12 cellular contexts compared by ENCODE assay signal in the genomic region with DNA sequence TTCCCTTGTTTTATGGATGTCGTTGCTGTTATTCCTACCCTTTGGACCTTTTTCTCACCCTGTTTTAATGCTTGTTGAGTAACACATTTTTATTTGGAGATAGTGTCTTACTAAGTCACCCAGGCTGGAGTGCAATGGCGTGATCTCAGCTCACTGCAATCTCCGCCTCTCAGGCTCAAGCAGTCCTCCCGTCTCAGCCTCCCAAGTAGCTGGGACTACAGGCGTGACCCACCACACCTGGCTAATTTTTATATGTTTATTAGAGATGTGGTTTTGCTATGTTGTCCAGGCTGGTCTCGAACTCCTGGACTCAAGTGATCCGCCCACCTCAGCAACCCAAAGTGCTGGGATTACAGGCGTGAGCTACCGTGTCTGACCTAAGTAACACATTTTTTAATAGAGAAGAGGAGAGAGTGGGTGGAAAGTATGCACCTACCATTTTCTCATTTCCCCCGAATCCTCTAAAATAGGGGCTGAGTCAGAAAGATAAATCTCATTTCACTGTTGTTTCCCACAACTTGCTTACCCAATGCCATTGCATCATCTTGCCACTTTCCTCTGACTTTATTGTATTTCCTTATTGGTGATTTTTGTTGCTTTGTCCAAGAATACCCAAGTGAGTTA. TPM values are rescaled to one million over a fixed set of nuclear protein-coding genes. Genes with fewer than 3 reads are reported as not detected.
DNase-seq lines count a peak whose midpoint lies in the region; ATAC-seq and TF ChIP-seq lines count a peak whose summit lies in the region.
"Had no signal": no experiment of that assay in that cellular context is flagged by ENCODE, and none has a peak within 500 bp of the region (broad histone marks: within the 10 kb centered on the region; RNA-seq: fewer than 3 reads in every experiment).

No MANE protein-coding gene starts in this region.

- in situ Hi-C loops in GM13976 (cut with MboI; ENCODE audit: low sequenced_read_pairs, unreplicated experiment) = no loop called here

- no peak overlapping the region for H3K4me3 ChIP-seq in skeletal muscle cell (ENCODE audit: low read depth, low read length)
- H3K4me3 ChIP-seq: BLaER1, cardiac muscle cell, skin epidermis had no signal

- TF ChIP-seq CTCF in GM13976 (IDR thresholded peaks at IDR 0.05; ENCODE audit: borderline replicate concordance, control extremely low read depth, extremely low read depth, insufficient read depth, missing control alignments) = no peak

- H3K4me3 Mint-ChIP-seq in activated CD8-positive, alpha-beta memory T cell treated with anti-CD3 and anti-CD28 coated beads, Interleukin-2, amount 10 ng/mL, durations not matched to agents 7 days and 5 days = no peak overlapping the region
- H3K4me3 Mint-ChIP-seq in activated T-helper 1 cell treated with anti-CD3 and anti-CD28 coated beads, Interleukin-12 subunit alpha, Interleukin-12 subunit beta, Interleukin-2, Interleukin-4 antibody, amounts not matched to agents 30 ng/mL and 10 ng/mL and 1 ng/mL, durations not matched to agents 14 hours and 24 hours and 36 hours = no peak overlapping the region

- intact Hi-C loops in activated T-helper 1 cell treated with anti-CD3 and anti-CD28 coated beads, Interleukin-12 subunit alpha, Interleukin-12 subunit beta, Interleukin-2, Interleukin-4 antibody, amounts not matched to agents 30 ng/mL and 10 ng/mL and 1 ng/mL, durations not matched to agents 14 hours and 24 hours and 36 hours (cut with micrococcal nuclease) = loop anchor here (1.0 kb wide), 2 partner anchors 29 to 131 kb away; no protein-coding TSS in a partner anchor
- intact Hi-C loops in Right ventricle myocardium superior (cut with DNase I) = no loop called here

- peak; percentile 45 for ATAC-seq in activated CD8-positive, alpha-beta memory T cell treated with anti-CD3 and anti-CD28 coated beads, Interleukin-2, amount 10 ng/mL, durations not matched to agents 7 days and 5 days
- ATAC-seq in HG02759 (IDR thresholded peaks at IDR 0.05; ENCODE audit: unreplicated experiment) (no peak), Right ventricle myocardium superior (ENCODE audit: poor library complexity) (no peak)

- peaks cover 16% of the 10 kb centered on the region for H3K36me3 Mint-ChIP-seq in activated CD8-positive, alpha-beta memory T cell treated with anti-CD3 and anti-CD28 coated beads, Interleukin-2, amount 10 ng/mL, durations not matched to agents 7 days and 5 days
- peaks cover 14% of the 10 kb centered on the region for H3K36me3 Mint-ChIP-seq in activated T-helper 1 cell treated with anti-CD3 and anti-CD28 coated beads, Interleukin-12 subunit alpha, Interleukin-12 subunit beta, Interleukin-2, Interleukin-4 antibody, amounts not matched to agents 30 ng/mL and 10 ng/mL and 1 ng/mL, durations not matched to agents 14 hours and 24 hours and 36 hours (ENCODE audit: low read depth)

- no peaks in the 10 kb centered on the region for H3K9me3 Mint-ChIP-seq in activated CD8-positive, alpha-beta memory T cell treated with anti-CD3 and anti-CD28 coated beads, Interleukin-2, amount 10 ng/mL, durations not matched to agents 7 days and 5 days (ENCODE audit: low read depth)
- H3K9me3 Mint-ChIP-seq in activated T-helper 1 cell treated with anti-CD3 and anti-CD28 coated beads, Interleukin-12 subunit alpha, Interleukin-12 subunit beta, Interleukin-2, Interleukin-4 antibody, amounts not matched to agents 30 ng/mL and 10 ng/mL and 1 ng/mL, durations not matched to agents 14 hours and 24 hours and 36 hours = no peaks in the 10 kb centered on the region

- H3K4me1 Mint-ChIP-seq in activated CD8-positive, alpha-beta memory T cell treated with anti-CD3 and anti-CD28 coated beads, Interleukin-2, amount 10 ng/mL, durations not matched to agents 7 days and 5 days = peaks cover 11% of the 10 kb centered on the region
- H3K4me1 Mint-ChIP-seq in activated T-helper 1 cell treated with anti-CD3 and anti-CD28 coated beads, Interleukin-12 subunit alpha, Interleukin-12 subunit beta, Interleukin-2, Interleukin-4 antibody, amounts not matched to agents 30 ng/mL and 10 ng/mL and 1 ng/mL, durations not matched to agents 14 hours and 24 hours and 36 hours (ENCODE audit: low read depth) = peaks cover 14% of the 10 kb centered on the region

- no peaks in the 10 kb centered on the region for H3K27me3 Mint-ChIP-seq in activated CD8-positive, alpha-beta memory T cell treated with anti-CD3 and anti-CD28 coated beads, Interleukin-2, amount 10 ng/mL, durations not matched to agents 7 days and 5 days
- H3K27me3 Mint-ChIP-seq in activated T-helper 1 cell treated with anti-CD3 and anti-CD28 coated beads, Interleukin-12 subunit alpha, Interleukin-12 subunit beta, Interleukin-2, Interleukin-4 antibody, amounts not matched to agents 30 ng/mL and 10 ng/mL and 1 ng/mL, durations not matched to agents 14 hours and 24 hours and 36 hours (ENCODE audit: insufficient read depth) = no peaks in the 10 kb centered on the region

- DNase-seq in activated CD8-positive, alpha-beta memory T cell treated with anti-CD3 and anti-CD28 coated beads, Interleukin-2, amount 10 ng/mL, durations not matched to agents 7 days and 5 days = no peak
- no peak for DNase-seq in activated CD8-positive, alpha-beta memory T cell treated with anti-CD3 and anti-CD28 coated beads, Interleukin-2, amount 50 U/mL, for 48 hours
- DNase-seq in GM13976 (ENCODE audit: low spot score) = peak; percentile 61
- DNase-seq in activated T-helper 1 cell treated with anti-CD3 and anti-CD28 coated beads, Interleukin-12 subunit alpha, Interleukin-12 subunit beta, Interleukin-2, Interleukin-4 antibody, amounts not matched to agents 30 ng/mL and 10 ng/mL and 1 ng/mL, durations not matched to agents 14 hours and 24 hours and 36 hours (ENCODE audit: low spot score) = no peak
- DNase-seq in skeletal muscle cell (ENCODE audit: low read depth) = peak; percentile 43
- DNase-seq in central memory CD4-positive, alpha-beta T cell = no peak
- no peak for DNase-seq in Right ventricle myocardium superior
- DNase-seq: SK-N-SH had no signal

- CTCF ChIA-PET in activated CD8-positive, alpha-beta memory T cell treated with anti-CD3 and anti-CD28 coated beads, Interleukin-2, amount 10 ng/mL, durations not matched to agents 7 days and 5 days (lab: Charles Lee) = no interaction called here

- H3K27ac Mint-ChIP-seq in activated CD8-positive, alpha-beta memory T cell treated with anti-CD3 and anti-CD28 coated beads, Interleukin-2, amount 10 ng/mL, durations not matched to agents 7 days and 5 days = peak overlapping the region; percentile 62
- peak overlapping the region; percentile 32 for H3K27ac Mint-ChIP-seq in activated T-helper 1 cell treated with anti-CD3 and anti-CD28 coated beads, Interleukin-12 subunit alpha, Interleukin-12 subunit beta, Interleukin-2, Interleukin-4 antibody, amounts not matched to agents 30 ng/mL and 10 ng/mL and 1 ng/mL, durations not matched to agents 14 hours and 24 hours and 36 hours

RNA-seq across cellular contexts. Expression of gene DHX40, which starts 7.0 kb away (rescaled TPM):
- 10 to 100 TPM; 17.1 to 18.0 TPM for total RNA-seq in activated CD8-positive, alpha-beta memory T cell treated with anti-CD3 and anti-CD28 coated beads, Interleukin-2, amount 10 ng/mL, durations not matched to agents 7 days and 5 days
- 16.8 and 17.1 TPM in 2 replicates for total RNA-seq in activated T-helper 1 cell treated with anti-CD3 and anti-CD28 coated beads, Interleukin-12 subunit alpha, Interleukin-12 subunit beta, Interleukin-2, Interleukin-4 antibody, amounts not matched to agents 30 ng/mL and 10 ng/mL and 1 ng/mL, durations not matched to agents 14 hours and 24 hours and 36 hours
- total RNA-seq in Right ventricle myocardium superior = 18.1 TPM

RNA-seq across cellular contexts. Expression of gene CLTC, which starts 47.3 kb away (rescaled TPM):
- total RNA-seq in activated CD8-positive, alpha-beta memory T cell treated with anti-CD3 and anti-CD28 coated beads, Interleukin-2, amount 10 ng/mL, durations not matched to agents 7 days and 5 days = 100 to 1,000 TPM; 126 to 162 TPM
- 176 and 186 TPM in 2 replicates for total RNA-seq in activated T-helper 1 cell treated with anti-CD3 and anti-CD28 coated beads, Interleukin-12 subunit alpha, Interleukin-12 subunit beta, Interleukin-2, Interleukin-4 antibody, amounts not matched to agents 30 ng/mL and 10 ng/mL and 1 ng/mL, durations not matched to agents 14 hours and 24 hours and 36 hours
- 126 TPM for total RNA-seq in Right ventricle myocardium superior

Comparison
In these comparisons a context has a peak if more than half of its experiments do, and no peak if none do; other contexts are left out.
1. DNase-seq: peak in GM13976 (single experiment) and skeletal muscle cell (single experiment); none in activated CD8-positive, alpha-beta memory T cell treated with anti-CD3 and anti-CD28 coated beads, Interleukin-2, amount 10 ng/mL, durations not matched to agents 7 days and 5 days (single experiment), activated CD8-positive, alpha-beta memory T cell treated with anti-CD3 and anti-CD28 coated beads, Interleukin-2, amount 50 U/mL, for 48 hours (single experiment), activated T-helper 1 cell treated with anti-CD3 and anti-CD28 coated beads, Interleukin-12 subunit alpha, Interleukin-12 subunit beta, Interleukin-2, Interleukin-4 antibody, amounts not matched to agents 30 ng/mL and 10 ng/mL and 1 ng/mL, durations not matched to agents 14 hours and 24 hours and 36 hours (single experiment), central memory CD4-positive, alpha-beta T cell (single experiment) and Right ventricle myocardium superior (single experiment).